2 cellular contexts compared by ENCODE assay signal in genomic region chr5:3101561-3101960, GRCh38.
TF ChIP-seq lines count a peak whose summit lies in the region.

No MANE protein-coding gene starts in this region.

TF ChIP-seq in H1, 55 proteins besides CTCF, POLR2A, EP300 and RAD21:
- TF ChIP-seq CHD7 (IDR thresholded peaks at IDR 0.05; ENCODE audit: insufficient replicate concordance, low read length) (peak; percentile 10), TEAD4 (IDR thresholded peaks at IDR 0.05; ENCODE audit: low read depth, low read length) (0 out of 2 replicates have a peak, but pooled peaks have one; percentile 11), FOSL1 (IDR thresholded peaks at IDR 0.05; ENCODE audit: insufficient read depth, low read depth, low read length) (no peak), KDM1A (IDR thresholded peaks at IDR 0.05; ENCODE audit: borderline replicate concordance, low read length) (no peak), SRF (IDR thresholded peaks at IDR 0.05; ENCODE audit: low read depth, low read length) (peak; percentile 62), ASH2L (IDR thresholded peaks at IDR 0.05; ENCODE audit: low read length) (peak; percentile 36)

TF ChIP-seq in SK-N-SH treated with all-trans-retinoic acid at 6 μM for 48 hours, 23 proteins besides CTCF, POLR2A, EP300 and RAD21 (continued from another document):
- TF ChIP-seq TSHZ2 (CRISPR knock-in tag; IDR thresholded peaks at IDR 0.05) (no peak), CSDC2 (CRISPR knock-in tag; IDR thresholded peaks at IDR 0.05) (no peak), POU6F1 (CRISPR knock-in tag; IDR thresholded peaks at IDR 0.05; ENCODE audit: borderline replicate concordance, low read depth) (no peak), PATZ1 (CRISPR knock-in tag; IDR thresholded peaks at IDR 0.05; ENCODE audit: borderline replicate concordance) (no peak), OSR1 (CRISPR knock-in tag; IDR thresholded peaks at IDR 0.05) (no peak), ZNF565 (CRISPR knock-in tag; conservative IDR thresholded peaks at IDR 0.05; ENCODE audit: low read depth) (no peak), ZFP30 (CRISPR knock-in tag; IDR thresholded peaks at IDR 0.05) (no peak), ESRRG (CRISPR knock-in tag; IDR thresholded peaks at IDR 0.05) (no peak), ZNF8 (CRISPR knock-in tag; IDR thresholded peaks at IDR 0.05) (no peak), ZC3H10 (CRISPR knock-in tag; IDR thresholded peaks at IDR 0.05) (no peak), ARNTL (CRISPR knock-in tag; IDR thresholded peaks at IDR 0.05; ENCODE audit: borderline replicate concordance, low read depth) (no peak), GLIS3 (CRISPR knock-in tag; IDR thresholded peaks at IDR 0.05) (no peak)
